ENCODE assay signal across 14 cellular contexts in genomic region chr2:61134141-61134540, GRCh38.
"Had no signal": no experiment of that assay in that cellular context is flagged by ENCODE, and none has a peak within 500 bp of the region (broad histone marks: within the 10 kb centered on the region; RNA-seq: fewer than 3 reads in every experiment).

No MANE protein-coding gene starts in this region.

- H3K4me3 ChIP-seq: right atrium auricular region had no signal

- DNase-seq: activated CD4-positive, alpha-beta memory T cell treated with anti-CD3 and anti-CD28 coated beads, Interleukin-2, amount 10 ng/mL, durations not matched to agents 7 days and 5 days; activated CD4-positive, alpha-beta T cell treated with anti-CD3 and anti-CD28 coated beads for 1 hour; activated gamma-delta T cell treated with Interleukin-2 at 50 U/mL for 16 hours; activated naive CD8-positive, alpha-beta T cell treated with anti-CD3 and anti-CD28 coated beads for 36 hours; activated T-cell treated with anti-CD3 and anti-CD28 coated beads, Interleukin-2, amount 50 U/mL, for 48 hours; aorta; central memory CD4-positive, alpha-beta T cell; kidney glomerular epithelial cell; midbrain; small intestine; SW 1271 had no signal

- H3K27me3 ChIP-seq: right atrium auricular region had no signal

- H3K79me2 ChIP-seq: parathyroid adenoma had no signal

- ATAC-seq: stimulated activated effector memory CD8-positive, alpha-beta T cell treated with anti-CD3 and anti-CD28 coated beads, Interleukin-12 subunit alpha, Interleukin-12 subunit beta, amount 100 ng/mL, for 72 hours had no signal

- H3K9me3 ChIP-seq: right atrium auricular region had no signal

- H3K27ac ChIP-seq: parathyroid adenoma, right atrium auricular region had no signal

- H3K36me3 ChIP-seq: right atrium auricular region had no signal

- H2AFZ ChIP-seq: parathyroid adenoma had no signal

- H3K9ac ChIP-seq: parathyroid adenoma had no signal

- H3K4me1 ChIP-seq: parathyroid adenoma, right atrium auricular region had no signal
